8 cellular contexts compared by ENCODE assay signal in genomic region chr14:88129306-88130056, GRCh38.
DNase-seq lines count a peak whose midpoint lies in the region; ATAC-seq and TF ChIP-seq lines count a peak whose summit lies in the region.

No MANE protein-coding gene starts in this region.

- H2BK5ac ChIP-seq in IMR-90 (ENCODE audit: low read depth, low read length, poor library complexity, severe bottlenecking), result no peak overlapping the region

- H3K4me1 ChIP-seq in IMR-90 (ENCODE audit: control insufficient read depth, insufficient read depth, low read length), result no peaks in the 10 kb centered on the region

- H3K27ac Mint-ChIP-seq in memory B cell, result no peak overlapping the region

- H3K79me1 ChIP-seq in IMR-90 (ENCODE audit: low read depth in 1 of 2, low read length in 2 of 2), result no peaks in the 10 kb centered on the region

- no peak overlapping the region for H3K4me3 Mint-ChIP-seq in memory B cell

- H3K23ac ChIP-seq in IMR-90 (ENCODE audit: low read depth, low read length), result no peak overlapping the region

- H3K27ac ChIP-seq in IMR-90 (ENCODE audit: insufficient read depth, low read length), result no peak overlapping the region
- peak overlapping the region; percentile 48 for H3K27ac ChIP-seq in brain microvascular endothelial cell

- no peak overlapping the region for H3K18ac ChIP-seq in IMR-90 (ENCODE audit: low read depth, low read length)

- intact Hi-C loops in IMR-90 (cut with micrococcal nuclease), result no loop called here

- no peak for TF ChIP-seq CTCF in IMR-90 (conservative IDR thresholded peaks at IDR 0.05; ENCODE audit: low read depth, low read length)
- no peak for TF ChIP-seq CTCF in brain microvascular endothelial cell (IDR thresholded peaks at IDR 0.05; ENCODE audit: low read depth, low read length, missing control alignments)

- no peak overlapping the region for H3K9ac ChIP-seq in IMR-90 (ENCODE audit: low read depth, low read length)

- WGBS in IMR-90 (ENCODE audit: extremely low coverage in 2 of 2, insufficient read length in 1 of 2), 2 experiments, result no CpG with 5 or more reads among the region's 2 CpGs

- H4K20me1 ChIP-seq in IMR-90 (ENCODE audit: insufficient read depth, low read length), result no peaks in the 10 kb centered on the region

- no peak overlapping the region for H3K14ac ChIP-seq in IMR-90 (replicated peaks; ENCODE audit: low read depth, low read length)

- BruUV-seq in IMR-90 (replicated peaks; lab: Mats Ljungman, UMichigan), result no TSS peak

- H2BK15ac ChIP-seq in IMR-90 (ENCODE audit: low read depth, low read length), result no peak overlapping the region

- TF ChIP-seq POLR2A in IMR-90 (IDR thresholded peaks at IDR 0.05; ENCODE audit: low read depth, low read length), result no peak

- dilution Hi-C loops in IMR-90 (cut with HindIII; ENCODE audit: low sequenced_read_pairs, unreplicated experiment), result no loop called here

- DNase-seq in activated CD4-positive, alpha-beta T cell treated with anti-CD3 and anti-CD28 coated beads for 48 hours, result peak; percentile 10
- DNase-seq in activated CD4-positive, alpha-beta T cell treated with anti-CD3 and anti-CD28 coated beads, Interleukin-2, amount 50 U/mL, for 4 hours, result no peak
- peak; percentile 23 for DNase-seq in IMR-90
- peak; percentile 35 for DNase-seq in brain microvascular endothelial cell
- DNase-seq in memory B cell (ENCODE audit: low spot score in 2 of 2), result no peak
- DNase-seq in SHP77 treated with DMSO at 0.1 percent for 48 hours (lab: John Stamatoyannopoulos, UW), result no peak
- DNase-seq in DMS 273 (lab: John Stamatoyannopoulos, UW; ENCODE audit: unreplicated experiment), result no peak

- in situ Hi-C loops in IMR-90 (cut with MboI; ENCODE audit: low sequenced_read_pairs) (no loop called here), brain microvascular endothelial cell (cut with HindIII; ENCODE audit: low pct_ligation_motif_present, low sequenced_read_pairs) (no loop called here)

- no peak for TF ChIP-seq RAD21 in IMR-90 (IDR thresholded peaks at IDR 0.05; ENCODE audit: low read length)

- peak; percentile 40; the same call in 1 of the 2 replicates for ATAC-seq in IMR-90 (ENCODE audit: low read depth)
- ATAC-seq in memory B cell (ENCODE audit: low read depth), result peak; percentile 71
- ATAC-seq in HG02840 (IDR thresholded peaks at IDR 0.05; ENCODE audit: low FRiP score, unreplicated experiment), result no peak

- CTCF ChIA-PET in IMR-90 (lab: Yijun Ruan, JAX), result no interaction called here

- no peak overlapping the region for H2AFZ ChIP-seq in IMR-90 (replicated peaks; ENCODE audit: low read length, poor library complexity)

- no peak overlapping the region for H3K4me2 ChIP-seq in IMR-90 (ENCODE audit: low read depth, low read length)

- H3K9me1 ChIP-seq in IMR-90 (ENCODE audit: insufficient read depth, low read length), result no peaks in the 10 kb centered on the region

- no peak overlapping the region for H4K91ac ChIP-seq in IMR-90 (ENCODE audit: insufficient read depth, low read depth, low read length)

- H2AK5ac ChIP-seq in IMR-90 (ENCODE audit: low read depth, low read length), result no peak overlapping the region

- POLR2A ChIA-PET in IMR-90 (lab: Charles Lee; ENCODE audit: unreplicated experiment), result no interaction called here

- H4K8ac ChIP-seq in IMR-90 (ENCODE audit: low read depth in 2 of 2, low read length in 2 of 2), result no peak overlapping the region

- no peak overlapping the region for H3K4me3 ChIP-seq in IMR-90 (ENCODE audit: insufficient read depth, low read depth, low read length)
- no peak overlapping the region for H3K4me3 ChIP-seq in brain microvascular endothelial cell (ENCODE audit: low read depth, low read length)

- no peak overlapping the region for H3K56ac ChIP-seq in IMR-90 (ENCODE audit: extremely low read depth, insufficient read depth, low read length)

- no peak overlapping the region for H3K4ac ChIP-seq in IMR-90 (ENCODE audit: low read depth, low read length)

- H3K9me3 ChIP-seq in IMR-90 (ENCODE audit: control insufficient read depth, insufficient read depth, low read length), result peaks cover 3% of the 10 kb centered on the region; the same call in 1 of the 2 replicates

- no peaks in the 10 kb centered on the region for H3K27me3 ChIP-seq in IMR-90 (ENCODE audit: control insufficient read depth, insufficient read depth, low read length)
- H3K27me3 ChIP-seq in brain microvascular endothelial cell (replicated peaks), result no peaks in the 10 kb centered on the region

- no peak overlapping the region for H2BK120ac ChIP-seq in IMR-90 (ENCODE audit: low read depth, low read length)

- H3K4me1 Mint-ChIP-seq in memory B cell, result peaks cover 7% of the 10 kb centered on the region

- H3K36me3 Mint-ChIP-seq in memory B cell, result peaks cover 3% of the 10 kb centered on the region

- H3K27me3 Mint-ChIP-seq in memory B cell, result peaks cover 7% of the 10 kb centered on the region

- H3K36me3 ChIP-seq in IMR-90 (ENCODE audit: control insufficient read depth, insufficient read depth, low read length) (no peaks in the 10 kb centered on the region), brain microvascular endothelial cell (replicated peaks) (no peaks in the 10 kb centered on the region)

- H4K5ac ChIP-seq in IMR-90 (ENCODE audit: low read depth, low read length), result no peak overlapping the region

- H3K9me3 Mint-ChIP-seq in memory B cell, result peaks cover 10% of the 10 kb centered on the region

- H2BK20ac ChIP-seq in IMR-90 (ENCODE audit: low read depth, low read length), result no peak overlapping the region

- H2AK9ac ChIP-seq in IMR-90 (replicated peaks; ENCODE audit: low read depth, low read length, poor library complexity), result no peak overlapping the region

TF ChIP-seq in IMR-90, 13 proteins besides CTCF, POLR2A, EP300 and RAD21:
- TF ChIP-seq FOS (IDR thresholded peaks at IDR 0.05; ENCODE audit: low read depth, low read length) (no peak), MXI1 (IDR thresholded peaks at IDR 0.05; ENCODE audit: borderline replicate concordance, low read depth, low read length) (no peak), ELK1 (IDR thresholded peaks at IDR 0.05; ENCODE audit: borderline replicate concordance, low read depth, low read length) (no peak), MAZ (IDR thresholded peaks at IDR 0.05; ENCODE audit: borderline replicate concordance, low read depth, low read length) (no peak), CHD1 (IDR thresholded peaks at IDR 0.05; ENCODE audit: low read depth, low read length) (no peak), CEBPB (IDR thresholded peaks at IDR 0.05; ENCODE audit: low read depth, low read length) (no peak), RFX5 (IDR thresholded peaks at IDR 0.05; ENCODE audit: low read depth, low read length) (no peak), BHLHE40 (IDR thresholded peaks at IDR 0.05; ENCODE audit: low read depth, low read length) (no peak)

Comparison
In these comparisons a context has a peak if more than half of its experiments do, and no peak if none do; other contexts are left out.
1. DNase-seq: peak in activated CD4-positive, alpha-beta T cell treated with anti-CD3 and anti-CD28 coated beads for 48 hours (single experiment), IMR-90 (single experiment) and brain microvascular endothelial cell (single experiment); none in activated CD4-positive, alpha-beta T cell treated with anti-CD3 and anti-CD28 coated beads, Interleukin-2, amount 50 U/mL, for 4 hours (0 of 2), memory B cell (0 of 2), SHP77 treated with DMSO at 0.1 percent for 48 hours (single experiment) and DMS 273 (single experiment).